ENCODE assay signal across 31 cellular contexts in genomic region chr3:16589120-16589519, GRCh38. TPM values are rescaled to one million over a fixed set of nuclear protein-coding genes. Genes with fewer than 3 reads are reported as not detected.
"Had no signal": no experiment of that assay in that cellular context is flagged by ENCODE, and none has a peak within 500 bp of the region (broad histone marks: within the 10 kb centered on the region; RNA-seq: fewer than 3 reads in every experiment).

No MANE protein-coding gene starts in this region.

- H3K27ac ChIP-seq: hepatocyte, left ventricle myocardium inferior, neural progenitor cell, neutrophil, parathyroid adenoma, psoas muscle, right atrium auricular region, right lobe of liver, tibial nerve, uterus had no signal

- H3K4me1 Mint-ChIP-seq: natural killer cell, nephron progenitor cell, neural progenitor cell had no signal

- H2AFZ ChIP-seq: hepatocyte, neural progenitor cell, parathyroid adenoma had no signal

- H3K36me3 Mint-ChIP-seq: mesothelial cell of epicardium, naive B cell, natural killer cell, neural progenitor cell, type B pancreatic cell had no signal

- H3K27me3 ChIP-seq: hepatocyte, neural progenitor cell, neutrophil, right atrium auricular region, right lobe of liver, tibial nerve, uterus had no signal

- H3K4me3 ChIP-seq: hepatocyte, left ventricle myocardium inferior, lung, neural progenitor cell, psoas muscle, right atrium auricular region, right lobe of liver, smooth muscle cell, tibial nerve, uterus had no signal

- ATAC-seq: natural killer cell, psoas muscle, right lobe of liver had no signal

- H3K79me2 ChIP-seq: hepatocyte, parathyroid adenoma had no signal

- H3K27ac Mint-ChIP-seq: mesothelial cell of epicardium, natural killer cell, nephron progenitor cell, neural progenitor cell, type B pancreatic cell had no signal

- DNase-seq: islet precursor cell; left ventricle myocardium inferior; mesendoderm; natural killer cell; nephron progenitor cell; occipital lobe; psoas muscle; right lobe of liver; stimulated activated CD4-positive, alpha-beta T cell treated with anti-CD3 and anti-CD28 coated beads, Interleukin-1b, Interleukin-23, amount 100 ng/mL, for 48 hours; stimulated activated CD4-positive, alpha-beta T cell treated with anti-CD3 and anti-CD28 coated beads, Interleukin-2, amount 100 ng/mL, for 48 hours; stimulated activated naive CD4-positive, alpha-beta T cell treated with Interleukin-2 at 50 U/mL for 16 hours; stimulated activated naive CD8-positive, alpha-beta T cell treated with anti-CD3 and anti-CD28 coated beads, Interleukin-15, amount 100 ng/mL, for 72 hours; substantia nigra; uterus had no signal

- H3K9ac ChIP-seq: neural progenitor cell, parathyroid adenoma had no signal

- H3K4me1 ChIP-seq: left ventricle myocardium inferior, neural progenitor cell, parathyroid adenoma, psoas muscle, right atrium auricular region, right lobe of liver, tibial nerve, uterus had no signal

- H3K9me3 Mint-ChIP-seq: mesothelial cell of epicardium; naive B cell; natural killer cell; nephron progenitor cell; neural progenitor cell; stimulated activated naive CD8-positive, alpha-beta T cell treated with anti-CD3 and anti-CD28 coated beads, Interleukin-15, amount 100 ng/mL, for 72 hours; type B pancreatic cell had no signal

- H3K4me2 ChIP-seq: hepatocyte, neural progenitor cell, smooth muscle cell had no signal

- H3K36me3 ChIP-seq: left ventricle myocardium inferior, neural progenitor cell, neutrophil, right atrium auricular region, right lobe of liver, tibial nerve, uterus had no signal

- H3K4me3 Mint-ChIP-seq: mesothelial cell of epicardium; naive B cell; natural killer cell; nephron progenitor cell; neural progenitor cell; stimulated activated naive CD8-positive, alpha-beta T cell treated with anti-CD3 and anti-CD28 coated beads, Interleukin-15, amount 100 ng/mL, for 72 hours; type B pancreatic cell had no signal

- H3K9me3 ChIP-seq: left ventricle myocardium inferior, neutrophil, psoas muscle, right atrium auricular region, right lobe of liver, tibial nerve, uterus had no signal

- H3K27me3 Mint-ChIP-seq: naive B cell had no signal

RNA-seq across cellular contexts. Expression of gene DAZL, which starts 16.1 kb away (rescaled TPM):
- total RNA-seq: kidney epithelial cell, left ventricle myocardium inferior, mesothelial cell of epicardium, natural killer cell, occipital lobe, osteocyte, posterior vena cava, psoas muscle, right atrium auricular region, right lobe of liver, skeletal muscle tissue, smooth muscle cell, temporal lobe, tibial nerve, ureter had no signal
- polyA plus RNA-seq: hepatocyte, lung, psoas muscle, smooth muscle cell had no signal
